In the genomic region with DNA sequence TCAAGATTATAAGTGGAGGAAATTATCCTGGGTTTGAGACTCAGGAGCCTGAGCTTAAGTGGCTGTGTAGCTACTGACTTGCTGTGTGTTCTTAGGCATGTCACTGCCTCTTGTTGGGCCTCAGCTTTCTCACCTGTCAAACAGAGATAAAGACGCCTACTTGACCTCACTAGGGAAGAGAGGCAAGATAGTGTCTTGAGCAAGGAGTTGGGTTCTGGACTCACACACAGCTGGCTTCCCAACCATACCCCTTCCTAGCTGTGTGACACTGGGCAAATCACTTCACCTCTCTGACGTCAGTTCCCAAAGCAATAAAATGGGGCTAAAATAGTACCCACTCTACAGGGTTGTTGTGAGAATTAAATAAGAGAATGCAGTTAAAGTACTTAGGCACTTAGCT, we compare ENCODE assay signal across 10 cellular contexts.
"Had no signal": no experiment of that assay in that cellular context is flagged by ENCODE, and none has a peak within 500 bp of the region (broad histone marks: within the 10 kb centered on the region; RNA-seq: fewer than 3 reads in every experiment).

No MANE protein-coding gene starts in this region.

- H3K27ac ChIP-seq: GM23248, HL-60 had no signal

- H3K9me3 Mint-ChIP-seq: IgD-negative memory B cell had no signal

- H3K9me3 ChIP-seq: HAP-1 had no signal

- DNase-seq: GM23248, GOT3, H7, HFFc6, KG1 had no signal

- H3K4me1 ChIP-seq: HAP-1 had no signal

- ATAC-seq: HCT116, HepG2 had no signal

- H3K36me3 ChIP-seq: HAP-1 had no signal

- H2AFZ ChIP-seq: GM23248 had no signal

- H3K27me3 Mint-ChIP-seq: IgD-negative memory B cell had no signal

- H3K27ac Mint-ChIP-seq: HFFc6, IgD-negative memory B cell had no signal

- FAIRE-seq: HepG2 had no signal

- H3K4me3 Mint-ChIP-seq: HFFc6, IgD-negative memory B cell had no signal

- H3K4me3 ChIP-seq: GM23248, HAP-1 had no signal

- H3K9ac ChIP-seq: GM23248 had no signal
